In the genomic region with DNA sequence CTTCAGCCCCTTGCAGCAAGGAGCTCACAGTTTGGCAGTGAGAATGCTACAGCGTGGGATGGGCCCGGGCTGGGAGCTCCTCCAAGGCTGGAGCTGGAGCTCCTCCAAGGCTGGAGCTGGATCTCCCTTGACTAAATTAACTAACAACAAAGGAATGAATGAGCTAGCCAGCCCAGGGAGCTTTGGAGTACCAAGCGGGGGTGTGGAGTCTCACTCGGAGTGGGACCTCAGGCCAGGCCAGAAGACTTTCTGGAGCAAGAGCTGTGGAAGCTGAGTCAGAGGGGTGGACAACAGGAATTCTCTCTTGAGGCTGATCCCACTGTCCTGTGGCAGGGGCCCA, we compare ENCODE assay signal across 11 cellular contexts.
A peak's percentile ranks its signal among the peaks of the same experiment; 100 is the strongest.
DNase-seq lines count a peak whose midpoint lies in the region; ATAC-seq and TF ChIP-seq lines count a peak whose summit lies in the region.
"Had no signal": no experiment of that assay in that cellular context is flagged by ENCODE, and none has a peak within 500 bp of the region (broad histone marks: within the 10 kb centered on the region; RNA-seq: fewer than 3 reads in every experiment).

No MANE protein-coding gene starts in this region.

- WGBS in heart left ventricle, 4 donors, result 36 to 69% (median 50%) methylated on average over 4 of the region's 4 CpGs

- no TSS peak for BruUV-seq in Caco-2 (replicated peaks; lab: Mats Ljungman, UMichigan)

- ATAC-seq in heart left ventricle, result peak; percentile 76 to 95 (median 91)
- ATAC-seq: activated CD8-positive, alpha-beta memory T cell treated with anti-CD3 and anti-CD28 coated beads, Interleukin-2, amount 10 ng/mL, durations not matched to agents 7 days and 5 days; HCT116; stimulated activated naive CD8-positive, alpha-beta T cell treated with anti-CD3 and anti-CD28 coated beads, Interleukin-15, amount 100 ng/mL, for 72 hours had no signal

- TF ChIP-seq CTCF in heart left ventricle (IDR thresholded peaks at IDR 0.05), result no peak
- TF ChIP-seq CTCF in Caco-2 (IDR thresholded peaks at IDR 0.05; ENCODE audit: insufficient read depth in 1 of 2, low read depth in 1 of 2, low read length in 1 of 2, severe bottlenecking in 1 of 2, unreplicated experiment in 1 of 2), result no peak

- POLR2A ChIA-PET in Caco-2 (lab: Charles Lee), result no interaction called here

- H3K4me3 ChIP-seq in heart left ventricle (no peak overlapping the region), Caco-2 (ENCODE audit: low read depth, low read length) (no peak overlapping the region)

- H3K4me3 Mint-ChIP-seq in Caco-2 (ENCODE audit: unreplicated experiment), result no peak overlapping the region
- H3K4me3 Mint-ChIP-seq: activated CD8-positive, alpha-beta memory T cell treated with anti-CD3 and anti-CD28 coated beads, Interleukin-2, amount 10 ng/mL, durations not matched to agents 7 days and 5 days; stimulated activated naive CD8-positive, alpha-beta T cell treated with anti-CD3 and anti-CD28 coated beads, Interleukin-15, amount 100 ng/mL, for 72 hours had no signal

- H3K9me3 ChIP-seq in heart left ventricle, result no peaks in the 10 kb centered on the region
- no peaks in the 10 kb centered on the region for H3K9me3 ChIP-seq in Caco-2

- no peaks in the 10 kb centered on the region for H3K36me3 Mint-ChIP-seq in Caco-2 (ENCODE audit: insufficient read depth, unreplicated experiment)
- H3K36me3 Mint-ChIP-seq: activated CD8-positive, alpha-beta memory T cell treated with anti-CD3 and anti-CD28 coated beads, Interleukin-2, amount 10 ng/mL, durations not matched to agents 7 days and 5 days had no signal

- peaks cover 0 to 15% (median 1%) of the 10 kb centered on the region in 12 donors for H3K4me1 ChIP-seq in heart left ventricle
- no peaks in the 10 kb centered on the region for H3K4me1 ChIP-seq in Caco-2

- CTCF ChIA-PET in Caco-2 (lab: Charles Lee), result no interaction called here

- no peaks in the 10 kb centered on the region for H3K9me3 Mint-ChIP-seq in Caco-2 (ENCODE audit: unreplicated experiment)
- H3K9me3 Mint-ChIP-seq: stimulated activated naive CD8-positive, alpha-beta T cell treated with anti-CD3 and anti-CD28 coated beads, Interleukin-15, amount 100 ng/mL, for 72 hours had no signal

- no peak overlapping the region for H3K27ac Mint-ChIP-seq in Caco-2 (ENCODE audit: unreplicated experiment)
- H3K27ac Mint-ChIP-seq: activated CD8-positive, alpha-beta memory T cell treated with anti-CD3 and anti-CD28 coated beads, Interleukin-2, amount 10 ng/mL, durations not matched to agents 7 days and 5 days; stimulated activated naive CD8-positive, alpha-beta T cell treated with anti-CD3 and anti-CD28 coated beads, Interleukin-15, amount 100 ng/mL, for 72 hours had no signal

- H3K27me3 ChIP-seq in heart left ventricle (no peaks in the 10 kb centered on the region), Caco-2 (replicated peaks; ENCODE audit: control insufficient read depth, insufficient read depth, low read length) (no peaks in the 10 kb centered on the region)

- DNase-seq in Ammon's horn (ENCODE audit: low spot score), result peak; percentile 71
- peak; percentile 93 for DNase-seq in astrocyte of the hippocampus (ENCODE audit: low read depth, low spot score)
- peak; percentile 69 to 82 (median 74) for DNase-seq in heart left ventricle
- DNase-seq in pons (ENCODE audit: low spot score), result peak; percentile 41
- no peak for DNase-seq in SW480 (ENCODE audit: low spot score)
- DNase-seq in Caco-2, result no peak
- no peak for DNase-seq in activated naive CD4-positive, alpha-beta T cell (lab: John Stamatoyannopoulos, UW)
- DNase-seq in NCI-H82 (lab: John Stamatoyannopoulos, UW), result no peak
- DNase-seq: stimulated activated naive CD8-positive, alpha-beta T cell treated with anti-CD3 and anti-CD28 coated beads, Interleukin-15, amount 100 ng/mL, for 72 hours had no signal

- no peaks in the 10 kb centered on the region for H3K4me1 Mint-ChIP-seq in Caco-2 (ENCODE audit: low read depth, unreplicated experiment)
- H3K4me1 Mint-ChIP-seq: activated CD8-positive, alpha-beta memory T cell treated with anti-CD3 and anti-CD28 coated beads, Interleukin-2, amount 10 ng/mL, durations not matched to agents 7 days and 5 days; stimulated activated naive CD8-positive, alpha-beta T cell treated with anti-CD3 and anti-CD28 coated beads, Interleukin-15, amount 100 ng/mL, for 72 hours had no signal

- intact Hi-C loops in heart left ventricle (cut with DNase I), result no loop called here
- intact Hi-C loops in Caco-2 (cut with micrococcal nuclease; ENCODE audit: unreplicated experiment), result no loop called here

- peaks cover 14% of the 10 kb centered on the region for H3K27me3 Mint-ChIP-seq in Caco-2 (ENCODE audit: insufficient read depth, unreplicated experiment)

- H3K27ac ChIP-seq in heart left ventricle, result peak overlapping the region in 1 of 12 donors; percentile 37

- TF ChIP-seq POLR2A in heart left ventricle (IDR thresholded peaks at IDR 0.05), result no peak

- no peaks in the 10 kb centered on the region for H3K36me3 ChIP-seq in heart left ventricle
- H3K36me3 ChIP-seq in Caco-2 (ENCODE audit: control insufficient read depth, insufficient read depth, low read length), result no peaks in the 10 kb centered on the region

Comparison
In these comparisons a context has a peak if more than half of its experiments do, and no peak if none do; other contexts are left out.
1. DNase-seq: peak in Ammon's horn (single experiment), astrocyte of the hippocampus (single experiment), heart left ventricle (5 of 5) and pons (single experiment); none in SW480 (single experiment), Caco-2 (0 of 2), activated naive CD4-positive, alpha-beta T cell (0 of 4) and NCI-H82 (single experiment).